1 cellular context compared by ENCODE assay signal in genomic region chr7:134514663-134515062, GRCh38.
TF ChIP-seq lines count a peak whose summit lies in the region.

No MANE protein-coding gene starts in this region.

TF ChIP-seq in HepG2, 621 proteins besides CTCF, POLR2A, EP300 and RAD21:
- TF ChIP-seq MIXL1 (CRISPR knock-in tag; IDR thresholded peaks at IDR 0.05) (peak; percentile 84), CEBPG (CRISPR knock-in tag; IDR thresholded peaks at IDR 0.05) (0 out of 2 replicates have a peak, but pooled peaks have one; percentile 22), ARID3A (IDR thresholded peaks at IDR 0.05; ENCODE audit: low read depth, low read length) (peak; percentile 64), ZNF138 (CRISPR knock-in tag; IDR thresholded peaks at IDR 0.05; ENCODE audit: low read depth) (no peak), ZNF550 (CRISPR knock-in tag; IDR thresholded peaks at IDR 0.05; ENCODE audit: borderline replicate concordance) (no peak), ZNF33A (CRISPR knock-in tag; IDR thresholded peaks at IDR 0.05; ENCODE audit: borderline replicate concordance) (no peak), STAG1 (CRISPR knock-in tag; IDR thresholded peaks at IDR 0.05) (peak; percentile 58), MAFF (IDR thresholded peaks at IDR 0.05; ENCODE audit: low read depth, low read length) (no peak), ZFAT (CRISPR knock-in tag; conservative IDR thresholded peaks at IDR 0.05) (no peak), FOXA1 (IDR thresholded peaks at IDR 0.05) (no peak), FOXA1 (CRISPR knock-in tag; IDR thresholded peaks at IDR 0.05) (no peak), TFAP4 (IDR thresholded peaks at IDR 0.05; ENCODE audit: borderline replicate concordance, low read depth) (0 out of 2 replicates have a peak, but pooled peaks have one; percentile 20), BCL6 (CRISPR knock-in tag; IDR thresholded peaks at IDR 0.05) (0 out of 2 replicates have a peak, but pooled peaks have one; percentile 16), SMC3 (IDR thresholded peaks at IDR 0.05; ENCODE audit: low read length) (peak; percentile 65), TEF (CRISPR knock-in tag; IDR thresholded peaks at IDR 0.05) (peak; percentile 86; the same call in 1 of the 2 replicates), MTA3 (CRISPR knock-in tag; IDR thresholded peaks at IDR 0.05) (no peak), TERF1 (CRISPR knock-in tag; IDR thresholded peaks at IDR 0.05) (no peak)
